ENCODE assay signal across 1 cellular context in the genomic region with DNA sequence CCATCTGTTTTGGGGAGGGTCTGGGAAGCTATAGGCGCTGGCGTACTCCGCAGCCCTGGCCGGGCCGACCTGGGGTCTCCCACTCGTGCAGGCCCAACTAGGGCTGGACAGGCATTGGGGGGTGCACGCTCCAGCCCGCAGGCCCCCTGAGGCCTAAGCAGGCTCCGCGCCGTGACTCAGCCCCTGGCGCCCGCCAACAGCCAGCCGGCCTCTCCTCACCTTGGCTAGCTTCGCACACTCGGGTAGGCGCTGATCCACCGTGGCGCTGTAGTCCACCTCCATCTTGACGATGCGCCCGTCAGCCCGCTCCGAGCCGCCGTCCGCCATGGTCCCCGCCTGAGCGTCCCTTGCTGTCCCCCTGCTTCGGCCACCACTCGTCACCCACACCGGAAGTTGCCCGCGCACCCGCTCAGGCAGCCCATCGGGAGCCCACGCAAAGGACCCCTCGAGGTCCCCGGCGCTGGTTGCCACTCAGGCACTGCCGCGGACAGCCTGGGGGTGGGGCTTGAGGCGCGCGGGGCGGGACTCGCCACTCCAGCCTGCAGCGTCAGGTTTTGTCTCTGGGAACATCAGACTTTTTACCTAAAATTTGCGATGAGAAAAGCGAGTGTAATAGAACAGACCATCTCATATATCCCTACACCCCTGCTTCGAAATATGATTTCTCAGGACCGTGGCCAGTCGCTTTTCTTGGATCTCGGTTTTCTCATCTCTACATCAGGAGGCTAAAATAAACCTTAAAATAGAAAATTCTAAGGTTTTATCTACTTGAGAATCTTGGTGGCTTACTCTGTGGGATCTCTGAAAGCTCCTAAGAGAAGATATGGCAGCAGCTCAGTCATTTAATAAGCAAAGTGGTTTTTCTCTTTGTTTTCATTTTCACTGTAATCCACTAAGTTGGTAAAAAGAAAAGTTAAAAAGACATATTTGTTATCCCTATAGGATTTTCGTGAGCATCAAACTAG.
A peak's percentile ranks its signal among the peaks of the same experiment; 100 is the strongest.
TF ChIP-seq lines count a peak whose summit lies in the region.

A gene (minus strand): TSS at position 385 of the 965 bp plus-strand sequence. CDS start 58 bp downstream, at position 327.

TF ChIP-seq in HepG2, 621 proteins besides CTCF, POLR2A, EP300 and RAD21 (continued from another document and continues in another):
- TF ChIP-seq GLI4 (CRISPR knock-in tag; IDR thresholded peaks at IDR 0.05; ENCODE audit: borderline replicate concordance) (peak; percentile 89; the same call in 1 of the 2 replicates), MYC (CRISPR knock-in tag; IDR thresholded peaks at IDR 0.05; ENCODE audit: borderline replicate concordance) (peak; percentile 91), ZNF33B (CRISPR knock-in tag; IDR thresholded peaks at IDR 0.05) (peak; percentile 91), ZNF782 (CRISPR knock-in tag; IDR thresholded peaks at IDR 0.05; ENCODE audit: borderline replicate concordance) (no peak; the same call in 1 of the 2 replicates), MAZ (IDR thresholded peaks at IDR 0.05; ENCODE audit: borderline replicate concordance, low read depth, low read length) (peak; percentile 43; the same call in 1 of the 2 replicates), MAZ (CRISPR knock-in tag; IDR thresholded peaks at IDR 0.05; ENCODE audit: low read depth) (peak; percentile 94), ZNF274 (CRISPR knock-in tag; IDR thresholded peaks at IDR 0.05) (peak; percentile 98), ZNF768 (CRISPR knock-in tag; IDR thresholded peaks at IDR 0.05) (peak; percentile 86), CREM (IDR thresholded peaks at IDR 0.05) (peak; percentile 38; the same call in 1 of the 2 replicates), CREM (CRISPR knock-in tag; IDR thresholded peaks at IDR 0.05) (no peak), KLF6 (CRISPR knock-in tag; IDR thresholded peaks at IDR 0.05) (no peak; the same call in none of the 2 replicates), ZSCAN9 (CRISPR knock-in tag; IDR thresholded peaks at IDR 0.05; ENCODE audit: borderline replicate concordance) (peak; percentile 91), POGZ (CRISPR knock-in tag; IDR thresholded peaks at IDR 0.05) (peak; percentile 92), HMG20B (CRISPR knock-in tag; conservative IDR thresholded peaks at IDR 0.05) (no peak; the same call in 1 of the 2 replicates), REL (CRISPR knock-in tag; conservative IDR thresholded peaks at IDR 0.05) (peak; percentile 91), PLRG1 (conservative IDR thresholded peaks at IDR 0.05) (no peak), RBM22 (optimal IDR thresholded peaks at IDR 0.05; ENCODE audit: low read length) (no peak), ARHGAP35 (CRISPR knock-in tag; IDR thresholded peaks at IDR 0.05; ENCODE audit: borderline replicate concordance) (peak; percentile 97)
- TF ChIP-seq, protein P1, sequence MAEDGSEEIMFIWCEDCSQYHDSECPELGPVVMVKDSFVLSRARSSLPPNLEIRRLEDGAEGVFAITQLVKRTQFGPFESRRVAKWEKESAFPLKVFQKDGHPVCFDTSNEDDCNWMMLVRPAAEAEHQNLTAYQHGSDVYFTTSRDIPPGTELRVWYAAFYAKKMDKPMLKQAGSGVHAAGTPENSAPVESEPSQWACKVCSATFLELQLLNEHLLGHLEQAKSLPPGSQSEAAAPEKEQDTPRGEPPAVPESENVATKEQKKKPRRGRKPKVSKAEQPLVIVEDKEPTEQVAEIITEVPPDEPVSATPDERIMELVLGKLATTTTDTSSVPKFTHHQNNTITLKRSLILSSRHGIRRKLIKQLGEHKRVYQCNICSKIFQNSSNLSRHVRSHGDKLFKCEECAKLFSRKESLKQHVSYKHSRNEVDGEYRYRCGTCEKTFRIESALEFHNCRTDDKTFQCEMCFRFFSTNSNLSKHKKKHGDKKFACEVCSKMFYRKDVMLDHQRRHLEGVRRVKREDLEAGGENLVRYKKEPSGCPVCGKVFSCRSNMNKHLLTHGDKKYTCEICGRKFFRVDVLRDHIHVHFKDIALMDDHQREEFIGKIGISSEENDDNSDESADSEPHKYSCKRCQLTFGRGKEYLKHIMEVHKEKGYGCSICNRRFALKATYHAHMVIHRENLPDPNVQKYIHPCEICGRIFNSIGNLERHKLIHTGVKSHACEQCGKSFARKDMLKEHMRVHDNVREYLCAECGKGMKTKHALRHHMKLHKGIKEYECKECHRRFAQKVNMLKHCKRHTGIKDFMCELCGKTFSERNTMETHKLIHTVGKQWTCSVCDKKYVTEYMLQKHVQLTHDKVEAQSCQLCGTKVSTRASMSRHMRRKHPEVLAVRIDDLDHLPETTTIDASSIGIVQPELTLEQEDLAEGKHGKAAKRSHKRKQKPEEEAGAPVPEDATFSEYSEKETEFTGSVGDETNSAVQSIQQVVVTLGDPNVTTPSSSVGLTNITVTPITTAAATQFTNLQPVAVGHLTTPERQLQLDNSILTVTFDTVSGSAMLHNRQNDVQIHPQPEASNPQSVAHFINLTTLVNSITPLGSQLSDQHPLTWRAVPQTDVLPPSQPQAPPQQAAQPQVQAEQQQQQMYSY (CRISPR knock-in tag; IDR thresholded peaks at IDR 0.05) = no peak
- TF ChIP-seq, protein P2, sequence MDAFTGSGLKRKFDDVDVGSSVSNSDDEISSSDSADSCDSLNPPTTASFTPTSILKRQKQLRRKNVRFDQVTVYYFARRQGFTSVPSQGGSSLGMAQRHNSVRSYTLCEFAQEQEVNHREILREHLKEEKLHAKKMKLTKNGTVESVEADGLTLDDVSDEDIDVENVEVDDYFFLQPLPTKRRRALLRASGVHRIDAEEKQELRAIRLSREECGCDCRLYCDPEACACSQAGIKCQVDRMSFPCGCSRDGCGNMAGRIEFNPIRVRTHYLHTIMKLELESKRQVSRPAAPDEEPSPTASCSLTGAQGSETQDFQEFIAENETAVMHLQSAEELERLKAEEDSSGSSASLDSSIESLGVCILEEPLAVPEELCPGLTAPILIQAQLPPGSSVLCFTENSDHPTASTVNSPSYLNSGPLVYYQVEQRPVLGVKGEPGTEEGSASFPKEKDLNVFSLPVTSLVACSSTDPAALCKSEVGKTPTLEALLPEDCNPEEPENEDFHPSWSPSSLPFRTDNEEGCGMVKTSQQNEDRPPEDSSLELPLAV (CRISPR knock-in tag; conservative IDR thresholded peaks at IDR 0.05; ENCODE audit: low read depth) = no peak
- TF ChIP-seq, protein P3, sequence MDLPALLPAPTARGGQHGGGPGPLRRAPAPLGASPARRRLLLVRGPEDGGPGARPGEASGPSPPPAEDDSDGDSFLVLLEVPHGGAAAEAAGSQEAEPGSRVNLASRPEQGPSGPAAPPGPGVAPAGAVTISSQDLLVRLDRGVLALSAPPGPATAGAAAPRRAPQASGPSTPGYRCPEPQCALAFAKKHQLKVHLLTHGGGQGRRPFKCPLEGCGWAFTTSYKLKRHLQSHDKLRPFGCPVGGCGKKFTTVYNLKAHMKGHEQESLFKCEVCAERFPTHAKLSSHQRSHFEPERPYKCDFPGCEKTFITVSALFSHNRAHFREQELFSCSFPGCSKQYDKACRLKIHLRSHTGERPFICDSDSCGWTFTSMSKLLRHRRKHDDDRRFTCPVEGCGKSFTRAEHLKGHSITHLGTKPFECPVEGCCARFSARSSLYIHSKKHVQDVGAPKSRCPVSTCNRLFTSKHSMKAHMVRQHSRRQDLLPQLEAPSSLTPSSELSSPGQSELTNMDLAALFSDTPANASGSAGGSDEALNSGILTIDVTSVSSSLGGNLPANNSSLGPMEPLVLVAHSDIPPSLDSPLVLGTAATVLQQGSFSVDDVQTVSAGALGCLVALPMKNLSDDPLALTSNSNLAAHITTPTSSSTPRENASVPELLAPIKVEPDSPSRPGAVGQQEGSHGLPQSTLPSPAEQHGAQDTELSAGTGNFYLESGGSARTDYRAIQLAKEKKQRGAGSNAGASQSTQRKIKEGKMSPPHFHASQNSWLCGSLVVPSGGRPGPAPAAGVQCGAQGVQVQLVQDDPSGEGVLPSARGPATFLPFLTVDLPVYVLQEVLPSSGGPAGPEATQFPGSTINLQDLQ (CRISPR knock-in tag; IDR thresholded peaks at IDR 0.05) = peak; percentile 92
- TF ChIP-seq, protein P4, sequence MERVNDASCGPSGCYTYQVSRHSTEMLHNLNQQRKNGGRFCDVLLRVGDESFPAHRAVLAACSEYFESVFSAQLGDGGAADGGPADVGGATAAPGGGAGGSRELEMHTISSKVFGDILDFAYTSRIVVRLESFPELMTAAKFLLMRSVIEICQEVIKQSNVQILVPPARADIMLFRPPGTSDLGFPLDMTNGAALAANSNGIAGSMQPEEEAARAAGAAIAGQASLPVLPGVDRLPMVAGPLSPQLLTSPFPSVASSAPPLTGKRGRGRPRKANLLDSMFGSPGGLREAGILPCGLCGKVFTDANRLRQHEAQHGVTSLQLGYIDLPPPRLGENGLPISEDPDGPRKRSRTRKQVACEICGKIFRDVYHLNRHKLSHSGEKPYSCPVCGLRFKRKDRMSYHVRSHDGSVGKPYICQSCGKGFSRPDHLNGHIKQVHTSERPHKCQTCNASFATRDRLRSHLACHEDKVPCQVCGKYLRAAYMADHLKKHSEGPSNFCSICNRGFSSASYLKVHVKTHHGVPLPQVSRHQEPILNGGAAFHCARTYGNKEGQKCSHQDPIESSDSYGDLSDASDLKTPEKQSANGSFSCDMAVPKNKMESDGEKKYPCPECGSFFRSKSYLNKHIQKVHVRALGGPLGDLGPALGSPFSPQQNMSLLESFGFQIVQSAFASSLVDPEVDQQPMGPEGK (CRISPR knock-in tag; IDR thresholded peaks at IDR 0.05) = no peak; the same call in 1 of the 2 replicates
- TF ChIP-seq, protein P5, sequence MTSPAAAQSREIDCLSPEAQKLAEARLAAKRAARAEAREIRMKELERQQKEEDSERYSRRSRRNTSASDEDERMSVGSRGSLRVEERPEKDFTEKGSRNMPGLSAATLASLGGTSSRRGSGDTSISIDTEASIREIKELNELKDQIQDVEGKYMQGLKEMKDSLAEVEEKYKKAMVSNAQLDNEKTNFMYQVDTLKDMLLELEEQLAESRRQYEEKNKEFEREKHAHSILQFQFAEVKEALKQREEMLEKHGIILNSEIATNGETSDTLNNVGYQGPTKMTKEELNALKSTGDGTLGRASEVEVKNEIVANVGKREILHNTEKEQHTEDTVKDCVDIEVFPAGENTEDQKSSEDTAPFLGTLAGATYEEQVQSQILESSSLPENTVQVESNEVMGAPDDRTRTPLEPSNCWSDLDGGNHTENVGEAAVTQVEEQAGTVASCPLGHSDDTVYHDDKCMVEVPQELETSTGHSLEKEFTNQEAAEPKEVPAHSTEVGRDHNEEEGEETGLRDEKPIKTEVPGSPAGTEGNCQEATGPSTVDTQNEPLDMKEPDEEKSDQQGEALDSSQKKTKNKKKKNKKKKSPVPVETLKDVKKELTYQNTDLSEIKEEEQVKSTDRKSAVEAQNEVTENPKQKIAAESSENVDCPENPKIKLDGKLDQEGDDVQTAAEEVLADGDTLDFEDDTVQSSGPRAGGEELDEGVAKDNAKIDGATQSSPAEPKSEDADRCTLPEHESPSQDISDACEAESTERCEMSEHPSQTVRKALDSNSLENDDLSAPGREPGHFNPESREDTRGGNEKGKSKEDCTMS (CRISPR knock-in tag; conservative IDR thresholded peaks at IDR 0.05) = no peak
- TF ChIP-seq, protein P6, sequence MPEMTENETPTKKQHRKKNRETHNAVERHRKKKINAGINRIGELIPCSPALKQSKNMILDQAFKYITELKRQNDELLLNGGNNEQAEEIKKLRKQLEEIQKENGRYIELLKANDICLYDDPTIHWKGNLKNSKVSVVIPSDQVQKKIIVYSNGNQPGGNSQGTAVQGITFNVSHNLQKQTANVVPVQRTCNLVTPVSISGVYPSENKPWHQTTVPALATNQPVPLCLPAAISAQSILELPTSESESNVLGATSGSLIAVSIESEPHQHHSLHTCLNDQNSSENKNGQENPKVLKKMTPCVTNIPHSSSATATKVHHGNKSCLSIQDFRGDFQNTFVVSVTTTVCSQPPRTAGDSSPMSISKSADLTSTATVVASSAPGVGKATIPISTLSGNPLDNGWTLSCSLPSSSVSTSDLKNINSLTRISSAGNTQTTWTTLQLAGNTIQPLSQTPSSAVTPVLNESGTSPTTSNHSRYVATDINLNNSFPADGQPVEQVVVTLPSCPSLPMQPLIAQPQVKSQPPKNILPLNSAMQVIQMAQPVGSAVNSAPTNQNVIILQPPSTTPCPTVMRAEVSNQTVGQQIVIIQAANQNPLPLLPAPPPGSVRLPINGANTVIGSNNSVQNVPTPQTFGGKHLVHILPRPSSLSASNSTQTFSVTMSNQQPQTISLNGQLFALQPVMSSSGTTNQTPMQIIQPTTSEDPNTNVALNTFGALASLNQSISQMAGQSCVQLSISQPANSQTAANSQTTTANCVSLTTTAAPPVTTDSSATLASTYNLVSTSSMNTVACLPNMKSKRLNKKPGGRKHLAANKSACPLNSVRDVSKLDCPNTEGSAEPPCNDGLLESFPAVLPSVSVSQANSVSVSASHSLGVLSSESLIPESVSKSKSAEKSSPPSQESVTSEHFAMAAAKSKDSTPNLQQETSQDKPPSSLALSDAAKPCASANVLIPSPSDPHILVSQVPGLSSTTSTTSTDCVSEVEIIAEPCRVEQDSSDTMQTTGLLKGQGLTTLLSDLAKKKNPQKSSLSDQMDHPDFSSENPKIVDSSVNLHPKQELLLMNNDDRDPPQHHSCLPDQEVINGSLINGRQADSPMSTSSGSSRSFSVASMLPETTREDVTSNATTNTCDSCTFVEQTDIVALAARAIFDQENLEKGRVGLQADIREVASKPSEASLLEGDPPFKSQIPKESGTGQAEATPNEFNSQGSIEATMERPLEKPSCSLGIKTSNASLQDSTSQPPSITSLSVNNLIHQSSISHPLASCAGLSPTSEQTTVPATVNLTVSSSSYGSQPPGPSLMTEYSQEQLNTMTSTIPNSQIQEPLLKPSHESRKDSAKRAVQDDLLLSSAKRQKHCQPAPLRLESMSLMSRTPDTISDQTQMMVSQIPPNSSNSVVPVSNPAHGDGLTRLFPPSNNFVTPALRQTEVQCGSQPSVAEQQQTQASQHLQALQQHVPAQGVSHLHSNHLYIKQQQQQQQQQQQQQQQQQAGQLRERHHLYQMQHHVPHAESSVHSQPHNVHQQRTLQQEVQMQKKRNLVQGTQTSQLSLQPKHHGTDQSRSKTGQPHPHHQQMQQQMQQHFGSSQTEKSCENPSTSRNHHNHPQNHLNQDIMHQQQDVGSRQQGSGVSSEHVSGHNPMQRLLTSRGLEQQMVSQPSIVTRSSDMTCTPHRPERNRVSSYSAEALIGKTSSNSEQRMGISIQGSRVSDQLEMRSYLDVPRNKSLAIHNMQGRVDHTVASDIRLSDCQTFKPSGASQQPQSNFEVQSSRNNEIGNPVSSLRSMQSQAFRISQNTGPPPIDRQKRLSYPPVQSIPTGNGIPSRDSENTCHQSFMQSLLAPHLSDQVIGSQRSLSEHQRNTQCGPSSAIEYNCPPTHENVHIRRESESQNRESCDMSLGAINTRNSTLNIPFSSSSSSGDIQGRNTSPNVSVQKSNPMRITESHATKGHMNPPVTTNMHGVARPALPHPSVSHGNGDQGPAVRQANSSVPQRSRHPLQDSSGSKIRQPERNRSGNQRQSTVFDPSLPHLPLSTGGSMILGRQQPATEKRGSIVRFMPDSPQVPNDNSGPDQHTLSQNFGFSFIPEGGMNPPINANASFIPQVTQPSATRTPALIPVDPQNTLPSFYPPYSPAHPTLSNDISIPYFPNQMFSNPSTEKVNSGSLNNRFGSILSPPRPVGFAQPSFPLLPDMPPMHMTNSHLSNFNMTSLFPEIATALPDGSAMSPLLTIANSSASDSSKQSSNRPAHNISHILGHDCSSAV (CRISPR knock-in tag; IDR thresholded peaks at IDR 0.05; ENCODE audit: borderline replicate concordance) = no peak
- TF ChIP-seq, protein P7, sequence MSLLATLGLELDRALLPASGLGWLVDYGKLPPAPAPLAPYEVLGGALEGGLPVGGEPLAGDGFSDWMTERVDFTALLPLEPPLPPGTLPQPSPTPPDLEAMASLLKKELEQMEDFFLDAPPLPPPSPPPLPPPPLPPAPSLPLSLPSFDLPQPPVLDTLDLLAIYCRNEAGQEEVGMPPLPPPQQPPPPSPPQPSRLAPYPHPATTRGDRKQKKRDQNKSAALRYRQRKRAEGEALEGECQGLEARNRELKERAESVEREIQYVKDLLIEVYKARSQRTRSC (CRISPR knock-in tag; IDR thresholded peaks at IDR 0.05; ENCODE audit: low read depth) = 0 out of 2 replicates have a peak, but pooled peaks have one; percentile 15
